In the genomic region with DNA sequence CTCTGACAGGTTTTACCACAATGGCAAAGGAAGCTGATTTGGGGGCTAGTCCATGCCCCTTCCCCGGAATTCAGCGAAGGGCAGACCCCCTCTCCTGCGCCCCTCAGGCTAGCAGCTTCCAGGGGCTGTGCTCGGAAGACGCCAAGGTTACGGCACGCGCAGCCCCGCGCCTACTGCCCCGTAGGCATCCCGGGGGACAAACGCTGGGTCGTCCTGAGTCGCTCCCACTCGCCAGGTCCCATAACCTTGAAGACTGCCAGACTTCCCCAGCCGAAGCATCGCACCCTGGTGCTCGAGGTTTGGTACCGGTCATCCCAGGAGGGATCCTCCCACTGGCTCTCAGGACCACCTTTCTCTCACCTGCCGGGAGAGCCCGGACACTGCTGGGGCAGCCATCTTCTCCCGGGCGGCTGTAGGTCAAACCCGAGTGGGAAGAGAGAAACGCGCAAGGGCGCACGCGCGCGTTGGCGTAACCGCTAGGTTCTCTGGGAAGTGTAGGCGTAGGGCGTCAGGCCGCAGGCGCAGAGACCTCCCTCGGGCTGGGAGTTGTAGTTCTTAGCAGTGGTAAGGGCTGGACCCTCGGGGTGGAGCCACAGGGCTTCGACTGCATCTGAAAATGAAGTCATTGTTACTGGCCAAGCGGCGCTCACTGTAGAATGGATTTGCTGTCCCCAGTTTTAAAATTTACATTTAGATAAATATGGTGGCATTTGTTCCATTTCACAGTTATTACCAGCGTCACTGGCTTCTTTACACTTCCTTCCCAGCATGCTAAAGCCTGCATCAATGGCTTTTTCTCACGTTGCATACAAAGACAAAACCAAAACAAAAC, we compare ENCODE assay signal across 8 cellular contexts. TPM values are rescaled to one million over a fixed set of nuclear protein-coding genes. Genes with fewer than 3 reads are reported as not detected.
DNase-seq lines count a peak whose midpoint lies in the region; ATAC-seq and TF ChIP-seq lines count a peak whose summit lies in the region.

A gene with protein sequence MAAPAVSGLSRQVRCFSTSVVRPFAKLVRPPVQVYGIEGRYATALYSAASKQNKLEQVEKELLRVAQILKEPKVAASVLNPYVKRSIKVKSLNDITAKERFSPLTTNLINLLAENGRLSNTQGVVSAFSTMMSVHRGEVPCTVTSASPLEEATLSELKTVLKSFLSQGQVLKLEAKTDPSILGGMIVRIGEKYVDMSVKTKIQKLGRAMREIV (minus strand): TSS at position 437 of the 832 bp plus-strand sequence. CDS start 41 bp downstream, at position 396.

- DNase-seq in AG20443 (ENCODE audit: low spot score) (peak; percentile 99), NCI-H510A (lab: John Stamatoyannopoulos, UW) (peak; percentile 95), cerebellum (ENCODE audit: low spot score) (peak; percentile 98), islet precursor cell (peak; percentile 99)
- DNase-seq in activated CD4-positive, alpha-beta T cell treated with anti-CD3 and anti-CD28 coated beads for 1 hour: peak; percentile 93
- DNase-seq in stimulated activated CD4-positive, alpha-beta T cell treated with anti-CD3 and anti-CD28 coated beads, Interleukin-12 subunit alpha, Interleukin-12 subunit beta, amount 100 ng/mL, for 48 hours (ENCODE audit: low read depth in 2 of 3, low spot score in 1 of 3): peak; percentile 95 to 97 (median 96)

- peak; percentile 95 for TF ChIP-seq POLR2A in GM19099 (IDR thresholded peaks at IDR 0.05; ENCODE audit: extremely low read depth, insufficient read length, low read depth)

- peak; percentile 99 for ATAC-seq in HG03432 (IDR thresholded peaks at IDR 0.05; ENCODE audit: unreplicated experiment)

RNA-seq across cellular contexts. Expression of the gene that starts here (rescaled TPM):
- total RNA-seq in cerebellum: 82.2 TPM

Comparison
In these comparisons a context has a peak if more than half of its experiments do, and no peak if none do; other contexts are left out.
1. Peak in every context shown above with its lines: DNase-seq and ATAC-seq.